20 cellular contexts compared by ENCODE assay signal in genomic region chr10:70915806-70916205, GRCh38.
"Had no signal": no experiment of that assay in that cellular context is flagged by ENCODE, and none has a peak within 500 bp of the region (broad histone marks: within the 10 kb centered on the region; RNA-seq: fewer than 3 reads in every experiment).

No MANE protein-coding gene starts in this region.

- FAIRE-seq: bronchial epithelial cell had no signal

- H3K36me3 ChIP-seq: ascending aorta, Peyer's patch had no signal

- H3K4me3 ChIP-seq: ascending aorta, body of pancreas, Peyer's patch had no signal

- H3K4me1 ChIP-seq: ascending aorta, body of pancreas, Peyer's patch had no signal

- H3K27ac ChIP-seq: ascending aorta, body of pancreas, Peyer's patch, RWPE1 had no signal

- H3K27me3 ChIP-seq: ascending aorta, body of pancreas, Peyer's patch had no signal

- H3K9me3 ChIP-seq: ascending aorta, body of pancreas, Peyer's patch had no signal

- DNase-seq: activated CD4-positive, alpha-beta T cell treated with anti-CD3 and anti-CD28 coated beads for 4 hours; activated CD8-positive, alpha-beta memory T cell treated with anti-CD3 and anti-CD28 coated beads, Interleukin-2, amount 50 U/mL, for 4 hours; activated CD8-positive, alpha-beta T cell treated with anti-CD3 and anti-CD28 coated beads for 36 hours; activated effector memory CD4-positive, alpha-beta T cell treated with Interleukin-2 at 50 U/mL for 16 hours; activated naive CD4-positive, alpha-beta T cell; body of pancreas; Karpas-422; MM.1S; NCI-H1105 treated with DMSO at 0.1 percent for 48 hours; NCI-H1436 treated with DMSO at 0.1 percent for 48 hours; NCI-H187; NCI-H2081; NCI-H510A treated with DMSO at 0.1 percent for 48 hours; NCI-H69; NK-92 treated with Interleukin-12 subunit alpha and Interleukin-12 subunit beta, amount 100 ng/mL, for 24 hours; SHP77 treated with DMSO at 0.1 percent for 48 hours had no signal
